ENCODE assay signal across 37 cellular contexts in the genomic region with DNA sequence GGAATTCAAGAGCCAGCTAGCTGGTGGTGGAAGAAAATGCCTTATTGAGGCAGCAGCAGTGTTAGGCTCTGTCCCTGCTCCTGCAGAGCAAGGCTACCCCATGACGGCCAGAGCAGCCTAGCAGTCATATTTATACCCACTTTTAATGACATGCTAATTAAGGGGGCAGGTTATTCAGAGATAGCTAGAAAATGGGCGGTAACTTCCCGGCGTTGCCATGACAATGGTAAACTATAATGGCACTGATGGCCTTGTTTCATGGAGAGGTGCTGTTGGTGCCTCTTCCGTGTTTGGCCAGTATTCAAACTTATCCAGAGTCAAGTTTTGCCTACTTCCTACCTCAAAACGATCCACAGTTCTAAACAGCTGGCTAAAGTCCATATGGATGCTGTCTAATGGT. TPM values are rescaled to one million over a fixed set of nuclear protein-coding genes. Genes with fewer than 3 reads are reported as not detected.
"Had no signal": no experiment of that assay in that cellular context is flagged by ENCODE, and none has a peak within 500 bp of the region (broad histone marks: within the 10 kb centered on the region; RNA-seq: fewer than 3 reads in every experiment).

No MANE protein-coding gene starts in this region.

- DNase-seq: activated B cell treated with CpG ODN at 0.5 μM for 24 hours; activated CD4-positive, alpha-beta memory T cell treated with anti-CD3 and anti-CD28 coated beads for 36 hours; activated CD4-positive, alpha-beta T cell treated with anti-CD3 and anti-CD28 coated beads for 4 hours; activated CD4-positive, alpha-beta T cell treated with anti-CD3 and anti-CD28 coated beads, Interleukin-2, amount 10 ng/mL, durations not matched to agents 24 days and 14 days; activated CD4-positive, alpha-beta T cell treated with anti-CD3 and anti-CD28 coated beads, Interleukin-2, amount 50 U/mL, for 1 hour; activated CD4-positive, alpha-beta T cell treated with anti-CD3 and anti-CD28 coated beads, Interleukin-2, amount 50 U/mL, for 4 hours; activated CD4-positive, CD25-positive, alpha-beta regulatory T cell treated with anti-CD3 and anti-CD28 coated beads, Interleukin-2, amount 50 U/mL, for 72 hours; activated CD8-positive, alpha-beta memory T cell treated with anti-CD3 and anti-CD28 coated beads, Interleukin-2, amount 50 U/mL, for 4 hours; activated CD8-positive, alpha-beta T cell treated with anti-CD3 and anti-CD28 coated beads for 36 hours; activated effector memory CD4-positive, alpha-beta T cell treated with anti-CD3 and anti-CD28 coated beads, Interleukin-2, amount 50 U/mL, for 16 hours; activated gamma-delta T cell treated with Interleukin-2 at 50 U/mL for 16 hours; activated naive CD4-positive, alpha-beta T cell; activated naive CD4-positive, alpha-beta T cell treated with anti-CD3 and anti-CD28 coated beads for 36 hours; activated naive CD4-positive, alpha-beta T cell treated with anti-CD3 and anti-CD28 coated beads, Interleukin-2, amount 50 U/mL, for 16 hours; activated naive CD8-positive, alpha-beta T cell treated with anti-CD3 and anti-CD28 coated beads for 36 hours; activated T-cell treated with anti-CD3 and anti-CD28 coated beads for 4 hours; activated T-cell treated with anti-CD3 and anti-CD28 coated beads, Interleukin-2, amount 50 U/mL, for 1 hour; activated T-cell treated with anti-CD3 and anti-CD28 coated beads, Interleukin-2, amount 50 U/mL, for 4 hours; activated T-cell treated with anti-CD3 and anti-CD28 coated beads, Interleukin-2, amount 50 U/mL, for 72 hours; adrenal gland; amniotic stem cell; aorta; body of pancreas; brain microvascular endothelial cell; cerebellar nuclear complex; T-helper 2 cell; T-helper 9 cell had no signal

- FAIRE-seq: astrocyte, TTC549 had no signal

- H3K36me3 ChIP-seq: adrenal gland, brain microvascular endothelial cell, breast epithelium had no signal

- H3K4me1 ChIP-seq: adrenal gland, breast epithelium had no signal

- H3K27me3 ChIP-seq: body of pancreas had no signal

- H3K27ac ChIP-seq: adrenal gland, body of pancreas, brain microvascular endothelial cell, VCaP had no signal

- H3K4me3 ChIP-seq: adrenal gland, body of pancreas, breast epithelium had no signal

- H3K9me3 ChIP-seq: adrenal gland, body of pancreas, breast epithelium had no signal

RNA-seq across cellular contexts. Expression of a gene that starts 3.8 kb away (rescaled TPM):
- total RNA-seq: activated B cell treated with CpG ODN at 0.5 μM for 24 hours; activated CD4-positive, alpha-beta memory T cell treated with anti-CD3 and anti-CD28 coated beads for 36 hours; activated CD4-positive, alpha-beta T cell treated with anti-CD3 and anti-CD28 coated beads, Interleukin-2, amount 10 ng/mL, durations not matched to agents 24 days and 14 days; activated CD8-positive, alpha-beta memory T cell treated with anti-CD3 and anti-CD28 coated beads for 36 hours; activated CD8-positive, alpha-beta T cell treated with anti-CD3 and anti-CD28 coated beads for 36 hours; activated naive CD4-positive, alpha-beta T cell treated with anti-CD3 and anti-CD28 coated beads for 36 hours; activated naive CD4-positive, alpha-beta T cell treated with anti-CD3 and anti-CD28 coated beads, Interleukin-2, amount 50 U/mL, for 72 hours; activated naive CD8-positive, alpha-beta T cell treated with anti-CD3 and anti-CD28 coated beads for 36 hours; activated T-cell treated with anti-CD3 and anti-CD28 coated beads, Interleukin-2, amount 50 U/mL, for 4 hours; activated T-cell treated with anti-CD3 and anti-CD28 coated beads, Interleukin-2, amount 50 U/mL, for 72 hours; activated T-helper 1 cell treated with anti-CD3 and anti-CD28 coated beads, Interleukin-12 subunit alpha, Interleukin-12 subunit beta, Interleukin-2, Interleukin-4 antibody, amounts not matched to agents 30 ng/mL and 10 ng/mL and 1 ng/mL, durations not matched to agents 14 hours and 24 hours and 36 hours; activated T-helper 17 cell treated with anti-CD3 and anti-CD28 coated beads, Interleukin-2, amount 50 U/mL, for 72 hours; astrocyte; cardiac septum; chondrocyte had no signal
